In the genomic region with DNA sequence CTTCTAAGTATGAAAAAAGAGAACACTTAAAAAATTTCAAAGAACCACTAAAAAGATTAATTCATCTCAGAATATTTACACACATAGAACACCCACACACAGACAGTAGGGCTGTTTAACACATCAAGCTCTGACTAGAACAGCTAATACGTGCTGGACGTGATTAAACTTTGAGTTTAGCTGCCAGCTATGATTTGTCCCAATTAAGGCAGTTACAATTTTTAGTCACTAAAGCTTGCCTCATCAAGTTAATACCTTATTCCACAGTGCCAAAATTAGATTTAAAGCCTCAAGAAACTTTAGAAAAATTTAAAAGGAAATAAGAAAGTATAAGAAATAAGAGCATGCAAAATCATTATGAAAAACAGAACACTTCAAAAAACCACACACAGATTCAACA, we compare ENCODE assay signal across 12 cellular contexts. TPM values are rescaled to one million over a fixed set of nuclear protein-coding genes. Genes with fewer than 3 reads are reported as not detected.
DNase-seq lines count a peak whose midpoint lies in the region; ATAC-seq, FAIRE-seq and TF ChIP-seq lines count a peak whose summit lies in the region.
"Had no signal": no experiment of that assay in that cellular context is flagged by ENCODE, and none has a peak within 500 bp of the region (broad histone marks: within the 10 kb centered on the region; RNA-seq: fewer than 3 reads in every experiment).

No MANE protein-coding gene starts in this region.

- intact Hi-C loops in right lobe of liver (cut with DNase I) (no loop called here), HepG2 (cut with micrococcal nuclease; ENCODE audit: unreplicated experiment) (no loop called here), left ventricle myocardium superior (cut with micrococcal nuclease) (no loop called here), uterus (cut with DNase I; ENCODE audit: low total_unique reads) (no loop called here), aorta (cut with DNase I) (no loop called here)

- CTCF ChIA-PET in HepG2 (lab: Yijun Ruan, JAX; ENCODE audit: low intra/inter-chr PET ratio, low total read pairs), result no interaction called here
- CTCF ChIA-PET in activated naive CD4-positive, alpha-beta T cell treated with anti-CD3 and anti-CD28 coated beads, Interleukin-2, amount 10 ng/mL, durations not matched to agents 7 days and 5 days (lab: Charles Lee), result interaction anchor here (0.7 to 2.1 kb wide), 5 partner anchors 16 to 1171 kb away, joined by 3 to 6 read pairs (median 3); a partner anchor contains a TSS

- TF ChIP-seq EP300 in HepG2 (IDR thresholded peaks at IDR 0.05; ENCODE audit: low read depth in 2 of 2, low read length in 2 of 2), result no peak
- TF ChIP-seq EP300 in HepG2 (CRISPR knock-in tag; IDR thresholded peaks at IDR 0.05; ENCODE audit: borderline replicate concordance), result no peak

- no peak overlapping the region for H3K27ac Mint-ChIP-seq in activated naive CD4-positive, alpha-beta T cell treated with anti-CD3 and anti-CD28 coated beads, Interleukin-2, amount 10 ng/mL, durations not matched to agents 7 days and 5 days

- no peaks in the 10 kb centered on the region for H3K36me3 ChIP-seq in right lobe of liver
- peaks cover 0 to 6% of the 10 kb centered on the region in 2 experiments; a peak in 1 of 5 replicates for H3K36me3 ChIP-seq in HepG2 (replicated peaks in 1 of 2; ENCODE audit: control insufficient read depth in 1 of 2, insufficient read depth in 2 of 2, low read length in 2 of 2)
- no peaks in the 10 kb centered on the region for H3K36me3 ChIP-seq in uterus
- H3K36me3 ChIP-seq in aorta (ENCODE audit: control insufficient read depth in 1 of 2, insufficient read depth in 2 of 2, low read length in 1 of 2), result no peaks in the 10 kb centered on the region

- TF ChIP-seq POLR2A in right lobe of liver (IDR thresholded peaks at IDR 0.05) (no peak), HepG2 (IDR thresholded peaks at IDR 0.05; ENCODE audit: insufficient read depth in 1 of 2, low read depth in 2 of 2, low read length in 2 of 2) (no peak), uterus (IDR thresholded peaks at IDR 0.05) (no peak)

- TF ChIP-seq CTCF in right lobe of liver (IDR thresholded peaks at IDR 0.05) (no peak), HepG2 (CRISPR knock-in tag; IDR thresholded peaks at IDR 0.05) (no peak), VCaP (conservative IDR thresholded peaks at IDR 0.05) (no peak), uterus (IDR thresholded peaks at IDR 0.05) (no peak)

- BruUV-seq in HepG2 (replicated peaks; lab: Mats Ljungman, UMichigan), result no TSS peak

- no peak for TF ChIP-seq RAD21 in HepG2 (CRISPR knock-in tag; IDR thresholded peaks at IDR 0.05)

- no peak overlapping the region for H3K4me2 ChIP-seq in HepG2 (ENCODE audit: low read depth, low read length)

- H3K27me3 ChIP-seq in right lobe of liver (no peaks in the 10 kb centered on the region), HepG2 (ENCODE audit: control insufficient read depth in 1 of 2, insufficient read depth in 2 of 2, low read length in 2 of 2) (no peaks in the 10 kb centered on the region), uterus (no peaks in the 10 kb centered on the region), aorta (ENCODE audit: control insufficient read depth in 1 of 2, insufficient read depth in 2 of 2, low read length in 1 of 2) (no peaks in the 10 kb centered on the region)

- H3K9ac ChIP-seq in HepG2 (ENCODE audit: insufficient read depth, low read depth, low read length), result no peak overlapping the region

- H3K36me3 Mint-ChIP-seq in activated naive CD4-positive, alpha-beta T cell treated with anti-CD3 and anti-CD28 coated beads, Interleukin-2, amount 10 ng/mL, durations not matched to agents 7 days and 5 days, result peaks cover 6% of the 10 kb centered on the region

- H3K4me3 Mint-ChIP-seq in activated naive CD4-positive, alpha-beta T cell treated with anti-CD3 and anti-CD28 coated beads, Interleukin-2, amount 10 ng/mL, durations not matched to agents 7 days and 5 days, result no peak overlapping the region

- H3K27me3 Mint-ChIP-seq in activated naive CD4-positive, alpha-beta T cell treated with anti-CD3 and anti-CD28 coated beads, Interleukin-2, amount 10 ng/mL, durations not matched to agents 7 days and 5 days, result no peaks in the 10 kb centered on the region

- H3K4me1 Mint-ChIP-seq in activated naive CD4-positive, alpha-beta T cell treated with anti-CD3 and anti-CD28 coated beads, Interleukin-2, amount 10 ng/mL, durations not matched to agents 7 days and 5 days, result peaks cover 29% of the 10 kb centered on the region

- H3K4me1 ChIP-seq in right lobe of liver (peaks cover 0 to 29% (median 4%) of the 10 kb centered on the region in 4 donors), HepG2 (ENCODE audit: insufficient read depth, low read length) (peaks cover 46% of the 10 kb centered on the region), uterus (peaks cover 0 to 3% of the 10 kb centered on the region in 2 donors), aorta (ENCODE audit: control insufficient read depth in 1 of 2, insufficient read depth in 2 of 2, low read length in 2 of 2) (peaks cover 2% of the 10 kb centered on the region in 2 donors)

- in situ Hi-C loops in HepG2 (cut with HindIII; ENCODE audit: extremely low pct_ligation_motif_present, low pct_unique_long_range_greater_than_20kb), result no loop called here

- peaks cover 92% of the 10 kb centered on the region for H3K79me2 ChIP-seq in HepG2 (ENCODE audit: insufficient read depth, low read length)

- H3K9me3 Mint-ChIP-seq in activated naive CD4-positive, alpha-beta T cell treated with anti-CD3 and anti-CD28 coated beads, Interleukin-2, amount 10 ng/mL, durations not matched to agents 7 days and 5 days, result no peaks in the 10 kb centered on the region

- H3K4me3 ChIP-seq in right lobe of liver (no peak overlapping the region), HepG2 (replicated peaks in 1 of 3; ENCODE audit: insufficient read depth in 1 of 3, low read depth in 2 of 3, low read length in 3 of 3) (no peak overlapping the region), uterus (no peak overlapping the region), aorta (ENCODE audit: low read length in 2 of 2) (no peak overlapping the region)

- WGBS in right lobe of liver (ENCODE audit: insufficient coverage, low coverage, low lambda C conversion rate, missing lambda C conversion rate), result 32% methylated on average over 2 of the region's 2 CpGs
- 96% methylated on average over 2 of the region's 2 CpGs for WGBS in HepG2 (ENCODE audit: low lambda C conversion rate)
- WGBS in aorta, 2 donors, result 7 to 18% methylated on average over 2 of the region's 2 CpGs

- POLR2A ChIA-PET in HepG2 (lab: Yijun Ruan, JAX), result interaction anchor here (1.1 to 3.6 kb wide), 3 partner anchors 9 to 67 kb away, joined by 3 to 16 read pairs (median 3); a partner anchor contains a TSS

- H3K9me3 ChIP-seq in right lobe of liver (no peaks in the 10 kb centered on the region), HepG2 (ENCODE audit: low read length) (no peaks in the 10 kb centered on the region), uterus (no peaks in the 10 kb centered on the region), aorta (ENCODE audit: control insufficient read depth, low read length) (no peaks in the 10 kb centered on the region)

- no peak for FAIRE-seq in HepG2 (lab: Jason Lieb, UNC)

- peak in 3 of 4 donors; percentile 51 to 80 (median 51) for ATAC-seq in right lobe of liver
- ATAC-seq in HepG2, result no peak
- ATAC-seq in left ventricle myocardium superior, result peak; percentile 59
- ATAC-seq in aorta (ENCODE audit: low FRiP score), result no peak

- DNase-seq in right lobe of liver, result no peak
- no peak for DNase-seq in HepG2 (ENCODE audit: low spot score)
- DNase-seq in left ventricle myocardium superior, result no peak
- DNase-seq in uterus, result no peak
- DNase-seq in KG1 (lab: John Stamatoyannopoulos, UW), result no peak
- no peak for DNase-seq in aorta
- DNase-seq in activated naive CD4-positive, alpha-beta T cell treated with anti-CD3 and anti-CD28 coated beads, Interleukin-2, amount 10 ng/mL, durations not matched to agents 7 days and 5 days, result no peak
- DNase-seq: activated effector memory CD4-positive, alpha-beta T cell treated with anti-CD3 and anti-CD28 coated beads, Interleukin-2, amount 50 U/mL, for 16 hours; cortex of kidney; GDM1; NCI-H146 had no signal

- H4K20me1 ChIP-seq in HepG2 (ENCODE audit: insufficient read depth, low read length), result peaks cover 28% of the 10 kb centered on the region

- no peak overlapping the region for H2AFZ ChIP-seq in HepG2 (ENCODE audit: low read length)

- H3K27ac ChIP-seq in right lobe of liver (peak overlapping the region; percentile 1 to 24 (median 8)), HepG2 (ENCODE audit: extremely low read length, insufficient read depth, low read length) (no peak overlapping the region), VCaP (peak overlapping the region; percentile 38), uterus (peak overlapping the region; percentile 41 to 65), aorta (ENCODE audit: low read depth in 1 of 2, low read length in 2 of 2) (no peak overlapping the region)

TF ChIP-seq in HepG2, 621 proteins besides CTCF, POLR2A, EP300 and RAD21 (continues in another document):
- no peak for TF ChIP-seq ZNF143 (CRISPR knock-in tag; IDR thresholded peaks at IDR 0.05)

RNA-seq across cellular contexts. Expression of a gene that starts 18.9 kb away (rescaled TPM):
- total RNA-seq in right lobe of liver, result 10 to 100 TPM; 26.1 to 81.9 (median 55.2) TPM
- total RNA-seq in HepG2 (2016; rRNA removed; fragmentation: Illumina TruSeq; extraction: Trizol), result 67.0 and 106 TPM in 2 replicates
- 5.3 and 6.0 TPM in 2 replicates for total RNA-seq in HepG2 (2016; cell fraction: cytosol; rRNA removed; fragmentation: Illumina TruSeq; extraction: Trizol; ENCODE audit: low read depth)
- total RNA-seq in HepG2 (2016; cell fraction: insoluble cytoplasmic fraction; rRNA removed; fragmentation: Illumina TruSeq; extraction: Trizol), result 65.8 and 105 TPM in 2 replicates
- 15.3 and 18.4 TPM in 2 replicates for total RNA-seq in HepG2 (2016; cell fraction: membrane; rRNA removed; fragmentation: Illumina TruSeq; extraction: Trizol)
- total RNA-seq in HepG2 (2016; cell fraction: nucleus; rRNA removed; fragmentation: Illumina TruSeq; extraction: Trizol), result 102 and 125 TPM in 2 replicates
- polyA plus RNA-seq in HepG2 (2011; rRNA removed), result 135 and 142 TPM in 2 replicates
- 110 and 155 TPM in 2 replicates for polyA plus RNA-seq in HepG2 (2011; cell fraction: cytosol; rRNA removed)
- polyA plus RNA-seq in HepG2 (2011; cell fraction: nucleus; rRNA removed), result 50.4 and 50.5 TPM in 2 replicates
- polyA plus RNA-seq in HepG2 (2012), result 134 and 147 TPM in 2 replicates
- 3.0 and 3.3 TPM in 2 replicates for polyA plus RNA-seq in HepG2 (2016; cell fraction: cytosol; fragmentation: Illumina TruSeq; extraction: Trizol; ENCODE audit: low read depth)
- 49.1 and 53.6 TPM in 2 replicates for polyA plus RNA-seq in HepG2 (2016; cell fraction: insoluble cytoplasmic fraction; fragmentation: Illumina TruSeq; extraction: Trizol; ENCODE audit: low read depth)
- polyA plus RNA-seq in HepG2 (2016; cell fraction: membrane; fragmentation: Illumina TruSeq; extraction: Trizol; ENCODE audit: low read depth), result 8.1 and 9.3 TPM in 2 replicates
- polyA plus RNA-seq in HepG2 (2016; cell fraction: nucleus; fragmentation: Illumina TruSeq; extraction: Trizol; ENCODE audit: insufficient read depth, low read depth), result 109 and 119 TPM in 2 replicates
- polyA minus RNA-seq in HepG2 (2011; rRNA and poly(A)+ RNA removed; ENCODE audit: low replicate concordance), result 467 and 535 TPM in 2 replicates
- 185 and 199 TPM in 2 replicates for polyA minus RNA-seq in HepG2 (2011; cell fraction: cytosol; rRNA and poly(A)+ RNA removed)
- polyA minus RNA-seq in HepG2 (2011; cell fraction: nucleus; rRNA and poly(A)+ RNA removed), result 108 and 115 TPM in 2 replicates
- total RNA-seq in left ventricle myocardium superior, result 123 TPM
- 10 to 100 TPM; 12.6 to 76.3 (median 39.5) TPM for total RNA-seq in uterus
- total RNA-seq in aorta, result 10 to 100 TPM; 30.3 to 32.4 TPM
- 1 to 10 TPM; 3.0 to 9.1 TPM for polyA plus RNA-seq in aorta

Comparison
In these comparisons a context has a peak if more than half of its experiments do, and no peak if none do; other contexts are left out.
1. ATAC-seq: peak in right lobe of liver (3 of 4) and left ventricle myocardium superior (single experiment); none in HepG2 (single experiment) and aorta (single experiment).
2. H3K27ac ChIP-seq: peak in right lobe of liver (3 of 3), VCaP (single experiment) and uterus (2 of 2); none in HepG2 (single experiment) and aorta (0 of 2).